8 cellular contexts compared by ENCODE assay signal in genomic region chr11:36258730-36259360, GRCh38. TPM values are rescaled to one million over a fixed set of nuclear protein-coding genes. Genes with fewer than 3 reads are reported as not detected.
DNase-seq lines count a peak whose midpoint lies in the region; ATAC-seq and TF ChIP-seq lines count a peak whose summit lies in the region.

No MANE protein-coding gene starts in this region.

- DNase-seq in EH (ENCODE audit: low read depth) = peak; percentile 77
- DNase-seq in HuH-7 (ENCODE audit: low spot score) = peak; percentile 62
- DNase-seq in cardiac fibroblast (ENCODE audit: low read depth in 2 of 2) = peak; percentile 88 to 91
- peak; percentile 56 for DNase-seq in kidney glomerular epithelial cell (lab: John Stamatoyannopoulos, UW)
- DNase-seq in stimulated activated naive CD8-positive, alpha-beta T cell treated with anti-CD3 and anti-CD28 coated beads, Interleukin-15, Interleukin-2, amounts not matched to agents 100 U/mL and 50 U/mL, for 24 hours = peak; percentile 33

- peak; percentile 83 for TF ChIP-seq CTCF in cardiac fibroblast (IDR thresholded peaks at IDR 0.05; ENCODE audit: low read depth, low read length)

- no peak overlapping the region for H3K4me3 ChIP-seq in cardiac fibroblast (replicated peaks in 1 of 2; ENCODE audit: low read depth in 2 of 2, low read length in 2 of 2)

- no peak for ATAC-seq in stimulated activated naive CD8-positive, alpha-beta T cell treated with anti-CD3 and anti-CD28 coated beads, Interleukin-15, Interleukin-2, amounts not matched to agents 100 U/mL and 50 U/mL, for 24 hours
- no peak for ATAC-seq in GM19463 (IDR thresholded peaks at IDR 0.05; ENCODE audit: unreplicated experiment)
- no peak for ATAC-seq in GM21576 (IDR thresholded peaks at IDR 0.05; ENCODE audit: unreplicated experiment)

TF ChIP-seq in PFSK-1, 5 proteins besides CTCF, POLR2A, EP300 and RAD21:
- TF ChIP-seq FOXP2 (optimal IDR thresholded peaks at IDR 0.05; ENCODE audit: borderline replicate concordance, extremely low read depth, extremely low read length, insufficient read depth) (peak; percentile 13), SIN3A (IDR thresholded peaks at IDR 0.05; ENCODE audit: borderline replicate concordance, insufficient read depth, low read length) (no peak)

RNA-seq across cellular contexts. Expression of gene COMMD9, which starts 30.4 kb away (rescaled TPM):
- polyA plus RNA-seq in PFSK-1 (2012; ENCODE audit: insufficient read length, low read depth) = 47.6 TPM

RNA-seq across cellular contexts. Expression of gene PRR5L, which starts 37.2 kb away (rescaled TPM):
- polyA plus RNA-seq in PFSK-1 (2012; ENCODE audit: insufficient read length, low read depth) = 24.5 TPM

Comparison
In these comparisons a context has a peak if more than half of its experiments do, and no peak if none do; other contexts are left out.
1. DNase-seq: peak in every context shown above with its lines; median percentile 90 in cardiac fibroblast; 77 in EH; 62 in HuH-7; 56 in kidney glomerular epithelial cell; 33 in stimulated activated naive CD8-positive, alpha-beta T cell treated with anti-CD3 and anti-CD28 coated beads, Interleukin-15, Interleukin-2, amounts not matched to agents 100 U/mL and 50 U/mL, for 24 hours.